Comparison of ENCODE assay signal across 25 cellular contexts in the genomic region with DNA sequence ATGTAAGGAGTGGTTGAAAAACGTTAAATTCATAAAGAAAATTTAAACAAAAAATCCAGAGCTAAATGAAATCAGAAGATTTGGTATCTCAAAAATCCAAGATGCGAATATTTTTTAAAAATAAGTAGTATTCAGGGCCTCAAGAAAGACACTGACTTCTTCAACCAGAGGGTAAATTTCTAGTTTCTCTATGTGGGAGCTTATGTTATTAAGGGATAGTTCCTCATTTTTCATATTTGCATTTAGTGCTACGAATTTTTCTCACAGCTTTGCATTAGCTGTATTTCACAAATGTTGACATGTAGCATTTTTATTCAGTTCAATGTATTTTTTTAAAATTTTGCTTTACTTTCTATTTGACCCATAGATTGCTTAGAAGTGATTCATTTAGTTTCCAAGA.
"Had no signal": no experiment of that assay in that cellular context is flagged by ENCODE, and none has a peak within 500 bp of the region (broad histone marks: within the 10 kb centered on the region; RNA-seq: fewer than 3 reads in every experiment).

No MANE protein-coding gene starts in this region.

- DNase-seq: activated CD4-positive, alpha-beta memory T cell treated with anti-CD3 and anti-CD28 coated beads, Interleukin-2, amount 10 ng/mL, durations not matched to agents 7 days and 5 days; activated CD4-positive, alpha-beta T cell treated with anti-CD3 and anti-CD28 coated beads for 48 hours; activated effector memory CD4-positive, alpha-beta T cell treated with Interleukin-2 at 50 U/mL for 16 hours; activated naive CD4-positive, alpha-beta T cell treated with anti-CD3 and anti-CD28 coated beads for 36 hours; activated naive CD8-positive, alpha-beta T cell treated with anti-CD3 and anti-CD28 coated beads, Interleukin-2, amount 10 ng/mL, durations not matched to agents 7 days and 5 days; activated T-cell treated with anti-CD3 and anti-CD28 coated beads, Interleukin-2, amount 50 U/mL, for 72 hours; amniotic stem cell; effector memory CD4-positive, alpha-beta T cell; hippocampal formation; kidney glomerular epithelial cell; left lung; naive thymus-derived CD4-positive, alpha-beta T cell; occipital lobe; right lobe of liver; stimulated activated CD4-positive, alpha-beta T cell treated with anti-CD3 and anti-CD28 coated beads, Interleukin-1b, Interleukin-23, amount 100 ng/mL, for 48 hours; stomach had no signal

- H3K4me1 ChIP-seq: breast epithelium, esophagus muscularis mucosa, left lung, right lobe of liver, stomach, suprapubic skin, tibial nerve had no signal

- ATAC-seq: activated T-cell treated with anti-CD3 and anti-CD28 coated beads, Interleukin-2, amount 50 U/mL, for 72 hours; left lung; naive thymus-derived CD4-positive, alpha-beta T cell; right lobe of liver; stimulated activated effector memory CD8-positive, alpha-beta T cell treated with anti-CD3 and anti-CD28 coated beads, Interleukin-12 subunit alpha, Interleukin-12 subunit beta, amount 100 ng/mL, for 72 hours had no signal

- H3K36me3 ChIP-seq: breast epithelium, esophagus muscularis mucosa, left lung, right lobe of liver, stomach, suprapubic skin, tibial nerve had no signal

- H3K27ac ChIP-seq: breast epithelium, esophagus muscularis mucosa, left lung, right lobe of liver, skin epidermis, stomach, suprapubic skin, tibial nerve had no signal

- H3K4me3 Mint-ChIP-seq: activated CD4-positive, alpha-beta memory T cell treated with anti-CD3 and anti-CD28 coated beads, Interleukin-2, amount 10 ng/mL, durations not matched to agents 7 days and 5 days; activated naive CD4-positive, alpha-beta T cell treated with anti-CD3 and anti-CD28 coated beads for 36 hours; activated naive CD8-positive, alpha-beta T cell treated with anti-CD3 and anti-CD28 coated beads, Interleukin-2, amount 10 ng/mL, durations not matched to agents 7 days and 5 days; activated T-cell treated with anti-CD3 and anti-CD28 coated beads, Interleukin-2, amount 50 U/mL, for 72 hours; central memory CD8-positive, alpha-beta T cell; naive thymus-derived CD4-positive, alpha-beta T cell; neural crest cell; stimulated activated effector memory CD8-positive, alpha-beta T cell treated with anti-CD3 and anti-CD28 coated beads, Interleukin-12 subunit alpha, Interleukin-12 subunit beta, amount 100 ng/mL, for 72 hours had no signal

- H3K4me1 Mint-ChIP-seq: activated CD4-positive, alpha-beta memory T cell treated with anti-CD3 and anti-CD28 coated beads, Interleukin-2, amount 10 ng/mL, durations not matched to agents 7 days and 5 days; activated naive CD8-positive, alpha-beta T cell treated with anti-CD3 and anti-CD28 coated beads, Interleukin-2, amount 10 ng/mL, durations not matched to agents 7 days and 5 days; central memory CD8-positive, alpha-beta T cell; stimulated activated effector memory CD8-positive, alpha-beta T cell treated with anti-CD3 and anti-CD28 coated beads, Interleukin-12 subunit alpha, Interleukin-12 subunit beta, amount 100 ng/mL, for 72 hours had no signal

- H3K4me3 ChIP-seq: breast epithelium, esophagus muscularis mucosa, left lung, lung, right lobe of liver, skin epidermis, stomach, suprapubic skin, tibial nerve had no signal

- H3K27me3 ChIP-seq: breast epithelium, esophagus muscularis mucosa, left lung, right lobe of liver, stomach, suprapubic skin, tibial nerve had no signal

- H3K27ac Mint-ChIP-seq: activated CD4-positive, alpha-beta memory T cell treated with anti-CD3 and anti-CD28 coated beads, Interleukin-2, amount 10 ng/mL, durations not matched to agents 7 days and 5 days; activated naive CD4-positive, alpha-beta T cell treated with anti-CD3 and anti-CD28 coated beads for 36 hours; activated naive CD8-positive, alpha-beta T cell treated with anti-CD3 and anti-CD28 coated beads, Interleukin-2, amount 10 ng/mL, durations not matched to agents 7 days and 5 days; activated T-cell treated with anti-CD3 and anti-CD28 coated beads, Interleukin-2, amount 50 U/mL, for 72 hours; naive thymus-derived CD4-positive, alpha-beta T cell; stimulated activated effector memory CD8-positive, alpha-beta T cell treated with anti-CD3 and anti-CD28 coated beads, Interleukin-12 subunit alpha, Interleukin-12 subunit beta, amount 100 ng/mL, for 72 hours had no signal

- H3K9me3 Mint-ChIP-seq: activated naive CD4-positive, alpha-beta T cell treated with anti-CD3 and anti-CD28 coated beads for 36 hours; activated naive CD8-positive, alpha-beta T cell treated with anti-CD3 and anti-CD28 coated beads, Interleukin-2, amount 10 ng/mL, durations not matched to agents 7 days and 5 days; activated T-cell treated with anti-CD3 and anti-CD28 coated beads, Interleukin-2, amount 50 U/mL, for 72 hours had no signal

- H3K9me3 ChIP-seq: breast epithelium, esophagus muscularis mucosa, left lung, right lobe of liver, stomach, suprapubic skin, tibial nerve had no signal

- H3K36me3 Mint-ChIP-seq: activated naive CD8-positive, alpha-beta T cell treated with anti-CD3 and anti-CD28 coated beads, Interleukin-2, amount 10 ng/mL, durations not matched to agents 7 days and 5 days; naive thymus-derived CD4-positive, alpha-beta T cell; stimulated activated effector memory CD8-positive, alpha-beta T cell treated with anti-CD3 and anti-CD28 coated beads, Interleukin-12 subunit alpha, Interleukin-12 subunit beta, amount 100 ng/mL, for 72 hours had no signal

- H3K27me3 Mint-ChIP-seq: activated CD4-positive, alpha-beta memory T cell treated with anti-CD3 and anti-CD28 coated beads, Interleukin-2, amount 10 ng/mL, durations not matched to agents 7 days and 5 days; activated naive CD8-positive, alpha-beta T cell treated with anti-CD3 and anti-CD28 coated beads, Interleukin-2, amount 10 ng/mL, durations not matched to agents 7 days and 5 days; central memory CD8-positive, alpha-beta T cell had no signal
